ENCODE assay signal across 23 cellular contexts in the genomic region with DNA sequence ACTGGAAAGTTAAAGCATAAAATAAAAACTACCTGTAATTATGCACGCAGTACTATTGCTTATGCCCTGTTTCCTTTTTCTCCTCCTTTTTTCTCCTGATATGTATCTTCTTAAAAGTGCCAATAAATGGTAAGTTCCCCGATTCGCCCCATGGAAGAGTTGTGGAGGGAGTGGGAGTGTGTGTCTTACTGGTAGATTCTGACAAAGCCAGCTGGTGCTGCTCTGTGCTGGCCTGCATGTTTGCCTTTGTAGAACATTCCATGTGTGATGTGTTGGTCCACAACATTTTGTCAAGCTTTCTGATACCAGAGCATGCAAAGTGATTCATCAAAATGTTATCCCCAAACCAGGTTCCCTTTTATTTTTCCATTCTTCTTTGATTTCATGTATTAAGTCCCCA.
DNase-seq lines count a peak whose midpoint lies in the region; ATAC-seq, FAIRE-seq and TF ChIP-seq lines count a peak whose summit lies in the region.
"Had no signal": no experiment of that assay in that cellular context is flagged by ENCODE, and none has a peak within 500 bp of the region (broad histone marks: within the 10 kb centered on the region; RNA-seq: fewer than 3 reads in every experiment).

No MANE protein-coding gene starts in this region.

- H3K27ac ChIP-seq in brain microvascular endothelial cell (no peak overlapping the region), MM.1S (ENCODE audit: low read length) (no peak overlapping the region)

- no peaks in the 10 kb centered on the region for H3F3A ChIP-seq in MM.1S (ENCODE audit: insufficient read depth, low read length)

- H3K9me3 Mint-ChIP-seq in WTC11 = no peaks in the 10 kb centered on the region

- peaks cover 49% of the 10 kb centered on the region for H3K4me1 Mint-ChIP-seq in WTC11
- H3K4me1 Mint-ChIP-seq: CD4-positive, CD25-positive, alpha-beta regulatory T cell; CD8-positive, alpha-beta memory T cell had no signal

- peak; percentile 52; the same call in 1 of the 2 replicates for ATAC-seq in WTC11
- no peak for ATAC-seq in stimulated activated naive CD8-positive, alpha-beta T cell treated with anti-CD3 and anti-CD28 coated beads, Interleukin-15, Interleukin-2, amounts not matched to agents 100 U/mL and 50 U/mL, for 24 hours
- ATAC-seq: GM12878, HepG2 had no signal

- FAIRE-seq in urothelium cell line (lab: Jason Lieb, UNC) = peak; percentile 71
- FAIRE-seq: A204.1, GM12878, HepG2, HTR-8/SVneo had no signal

- H3K79me2 ChIP-seq in MM.1S (ENCODE audit: low read length) = no peaks in the 10 kb centered on the region

- CTCF ChIA-PET in WTC11 (lab: Charles Lee) = interaction anchor here (1.7 kb wide), 1 partner anchor 463 kb away, joined by 6 read pairs; no protein-coding TSS in a partner anchor

- no peaks in the 10 kb centered on the region for H4K20me1 ChIP-seq in MM.1S (ENCODE audit: insufficient read depth, low read length)

- H3K9me3 ChIP-seq in MM.1S (replicated peaks; ENCODE audit: insufficient read depth, low read length) = no peaks in the 10 kb centered on the region
- H3K9me3 ChIP-seq: BE2C had no signal

- H3K4me3 Mint-ChIP-seq in WTC11 = no peak overlapping the region
- H3K4me3 Mint-ChIP-seq: CD8-positive, alpha-beta memory T cell had no signal

- DNase-seq in WTC11 (ENCODE audit: low spot score) (no peak), brain microvascular endothelial cell (peak; percentile 16), iris pigment epithelial cell (ENCODE audit: low read depth) (peak; percentile 30), urothelium cell line (ENCODE audit: low spot score) (no peak), HuH-7 (ENCODE audit: low spot score) (no peak), MM.1S (no peak)
- no peak for DNase-seq in stimulated activated naive CD8-positive, alpha-beta T cell treated with anti-CD3 and anti-CD28 coated beads, Interleukin-15, Interleukin-2, amounts not matched to agents 100 U/mL and 50 U/mL, for 24 hours
- DNase-seq in effector CD4-positive, alpha-beta T cell = no peak
- DNase-seq: ACHN; BE2C; C1 segment of cervical spinal cord; CD4-positive, CD25-positive, alpha-beta regulatory T cell; CD8-positive, alpha-beta memory T cell; COR-L47; DMS 273 treated with DMSO at 0.1 percent for 48 hours; DMS53; DND-41; EL; HCEC 1CT had no signal

- no peaks in the 10 kb centered on the region for H3K27me3 ChIP-seq in brain microvascular endothelial cell (replicated peaks)
- no peaks in the 10 kb centered on the region for H3K27me3 ChIP-seq in MM.1S (replicated peaks; ENCODE audit: insufficient read depth, low read length)
- H3K27me3 ChIP-seq: BE2C had no signal

- TF ChIP-seq CTCF in WTC11 (IDR thresholded peaks at IDR 0.05) = no peak
- no peak for TF ChIP-seq CTCF in brain microvascular endothelial cell (IDR thresholded peaks at IDR 0.05; ENCODE audit: low read depth, low read length, missing control alignments)
- no peak for TF ChIP-seq CTCF in MM.1S (IDR thresholded peaks at IDR 0.05; ENCODE audit: low read length)

- no peaks in the 10 kb centered on the region for H3K36me3 Mint-ChIP-seq in WTC11
- H3K36me3 Mint-ChIP-seq: CD4-positive, CD25-positive, alpha-beta regulatory T cell had no signal

- no peaks in the 10 kb centered on the region for H3K4me1 ChIP-seq in MM.1S (ENCODE audit: low read length)

- no peak overlapping the region for H3K4me2 ChIP-seq in MM.1S (ENCODE audit: low read depth, low read length)

- H3K4me3 ChIP-seq in brain microvascular endothelial cell (ENCODE audit: low read depth, low read length) (no peak overlapping the region), MM.1S (ENCODE audit: low read length) (no peak overlapping the region)
- H3K4me3 ChIP-seq: GM12878 had no signal

- H3K27me3 Mint-ChIP-seq in WTC11 (ENCODE audit: low read depth) = no peaks in the 10 kb centered on the region
- H3K27me3 Mint-ChIP-seq: CD4-positive, CD25-positive, alpha-beta regulatory T cell; CD8-positive, alpha-beta memory T cell had no signal

- POLR2A ChIA-PET in WTC11 (lab: Charles Lee) = no interaction called here

- in situ Hi-C loops in brain microvascular endothelial cell (cut with HindIII; ENCODE audit: low pct_ligation_motif_present, low sequenced_read_pairs) = no loop called here

- no peaks in the 10 kb centered on the region for H3K9me2 ChIP-seq in MM.1S (replicated peaks; ENCODE audit: insufficient read depth, low read length)

- no peak overlapping the region for H3K9ac ChIP-seq in MM.1S (ENCODE audit: low read length)

- no peak overlapping the region for H2AFZ ChIP-seq in MM.1S (ENCODE audit: low read length)

- no peaks in the 10 kb centered on the region for H3K36me3 ChIP-seq in brain microvascular endothelial cell (replicated peaks)
- no peaks in the 10 kb centered on the region for H3K36me3 ChIP-seq in MM.1S (replicated peaks; ENCODE audit: insufficient read depth, low read length)
- H3K36me3 ChIP-seq: BE2C had no signal

- H3K27ac Mint-ChIP-seq in WTC11 = no peak overlapping the region; the same call in 1 of the 2 replicates
- H3K27ac Mint-ChIP-seq: CD4-positive, CD25-positive, alpha-beta regulatory T cell; CD8-positive, alpha-beta memory T cell had no signal

TF ChIP-seq in WTC11, 78 proteins besides CTCF, POLR2A, EP300 and RAD21:
- no peak for TF ChIP-seq ZNF138 (CRISPR knock-in tag; conservative IDR thresholded peaks at IDR 0.05)
- TF ChIP-seq SP1 (CRISPR knock-in tag; conservative IDR thresholded peaks at IDR 0.05) = no peak
- TF ChIP-seq FOXJ3 (CRISPR knock-in tag; IDR thresholded peaks at IDR 0.05; ENCODE audit: borderline replicate concordance) = no peak
- no peak for TF ChIP-seq TP53 (CRISPR knock-in tag; IDR thresholded peaks at IDR 0.05)
- no peak for TF ChIP-seq TCF7 (CRISPR knock-in tag; IDR thresholded peaks at IDR 0.05; ENCODE audit: low read depth)
- no peak for TF ChIP-seq ZNF423 (CRISPR knock-in tag; IDR thresholded peaks at IDR 0.05)
- TF ChIP-seq, protein P1, sequence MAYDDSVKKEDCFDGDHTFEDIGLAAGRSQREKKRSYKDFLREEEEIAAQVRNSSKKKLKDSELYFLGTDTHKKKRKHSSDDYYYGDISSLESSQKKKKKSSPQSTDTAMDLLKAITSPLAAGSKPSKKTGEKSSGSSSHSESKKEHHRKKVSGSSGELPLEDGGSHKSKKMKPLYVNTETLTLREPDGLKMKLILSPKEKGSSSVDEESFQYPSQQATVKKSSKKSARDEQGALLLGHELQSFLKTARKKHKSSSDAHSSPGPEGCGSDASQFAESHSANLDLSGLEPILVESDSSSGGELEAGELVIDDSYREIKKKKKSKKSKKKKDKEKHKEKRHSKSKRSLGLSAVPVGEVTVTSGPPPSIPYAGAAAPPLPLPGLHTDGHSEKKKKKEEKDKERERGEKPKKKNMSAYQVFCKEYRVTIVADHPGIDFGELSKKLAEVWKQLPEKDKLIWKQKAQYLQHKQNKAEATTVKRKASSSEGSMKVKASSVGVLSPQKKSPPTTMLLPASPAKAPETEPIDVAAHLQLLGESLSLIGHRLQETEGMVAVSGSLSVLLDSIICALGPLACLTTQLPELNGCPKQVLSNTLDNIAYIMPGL (CRISPR knock-in tag; IDR thresholded peaks at IDR 0.05) = no peak
- no peak for TF ChIP-seq SOX15 (CRISPR knock-in tag; IDR thresholded peaks at IDR 0.05)
- no peak for TF ChIP-seq ZNF396 (CRISPR knock-in tag; IDR thresholded peaks at IDR 0.05; ENCODE audit: borderline replicate concordance)

Comparison
In these comparisons a context has a peak if more than half of its experiments do, and no peak if none do; other contexts are left out.
1. DNase-seq: peak in brain microvascular endothelial cell (single experiment) and iris pigment epithelial cell (single experiment); none in WTC11 (single experiment), urothelium cell line (single experiment), stimulated activated naive CD8-positive, alpha-beta T cell treated with anti-CD3 and anti-CD28 coated beads, Interleukin-15, Interleukin-2, amounts not matched to agents 100 U/mL and 50 U/mL, for 24 hours (single experiment), HuH-7 (single experiment), MM.1S (single experiment) and effector CD4-positive, alpha-beta T cell (single experiment).